25 cellular contexts compared by ENCODE assay signal in genomic region chr4:183576701-183577100, GRCh38.
"Had no signal": no experiment of that assay in that cellular context is flagged by ENCODE, and none has a peak within 500 bp of the region (broad histone marks: within the 10 kb centered on the region; RNA-seq: fewer than 3 reads in every experiment).

No MANE protein-coding gene starts in this region.

- ATAC-seq: esophagus mucosa; foreskin keratinocyte; heart left ventricle; natural killer cell; right lobe of liver; stimulated activated effector memory CD8-positive, alpha-beta T cell treated with anti-CD3 and anti-CD28 coated beads, Interleukin-12 subunit alpha, Interleukin-12 subunit beta, amount 100 ng/mL, for 72 hours; stimulated activated naive CD8-positive, alpha-beta T cell treated with anti-CD3 and anti-CD28 coated beads, Interleukin-15, amount 100 ng/mL, for 72 hours had no signal

- H3K27ac ChIP-seq: colonic mucosa, foreskin keratinocyte, heart left ventricle, neural progenitor cell, right lobe of liver, skin epidermis, uterus, VCaP had no signal

- H3K9ac ChIP-seq: neural progenitor cell had no signal

- DNase-seq: activated CD4-positive, alpha-beta T cell treated with anti-CD3 and anti-CD28 coated beads for 4 hours; activated CD4-positive, alpha-beta T cell treated with anti-CD3 and anti-CD28 coated beads, Interleukin-2, amount 50 U/mL, for 4 hours; activated CD8-positive, alpha-beta memory T cell treated with anti-CD3 and anti-CD28 coated beads for 24 hours; activated effector memory CD4-positive, alpha-beta T cell treated with Interleukin-2 at 50 U/mL for 16 hours; activated naive CD4-positive, alpha-beta T cell treated with Interleukin-2 at 50 U/mL for 16 hours; amniotic stem cell; colonic mucosa; endodermal cell; foreskin keratinocyte; heart left ventricle; hypothalamus; immature natural killer cell; natural killer cell; occipital lobe; posterior cingulate gyrus; right lobe of liver; stimulated activated CD4-positive, alpha-beta T cell treated with anti-CD3 and anti-CD28 coated beads, Interleukin-4, amount 100 ng/mL, for 24 hours; stimulated activated naive CD8-positive, alpha-beta T cell treated with anti-CD3 and anti-CD28 coated beads, Interleukin-15, amount 100 ng/mL, for 72 hours; substantia nigra; uterus had no signal

- H3K9me3 ChIP-seq: colonic mucosa, right lobe of liver, uterus had no signal

- H3K27me3 ChIP-seq: colonic mucosa, foreskin keratinocyte, heart left ventricle, neural progenitor cell, right lobe of liver, uterus had no signal

- H2AFZ ChIP-seq: neural progenitor cell had no signal

- H3K4me3 ChIP-seq: colonic mucosa, heart left ventricle, neural progenitor cell, right lobe of liver, skin epidermis, uterus had no signal

- H3K4me2 ChIP-seq: neural progenitor cell had no signal

- H3K36me3 ChIP-seq: colonic mucosa, heart left ventricle, neural progenitor cell, right lobe of liver, uterus had no signal

- H3K4me1 ChIP-seq: colonic mucosa, foreskin keratinocyte, heart left ventricle, neural progenitor cell, right lobe of liver, uterus had no signal
